Comparison of ENCODE assay signal across 12 cellular contexts in the genomic region with DNA sequence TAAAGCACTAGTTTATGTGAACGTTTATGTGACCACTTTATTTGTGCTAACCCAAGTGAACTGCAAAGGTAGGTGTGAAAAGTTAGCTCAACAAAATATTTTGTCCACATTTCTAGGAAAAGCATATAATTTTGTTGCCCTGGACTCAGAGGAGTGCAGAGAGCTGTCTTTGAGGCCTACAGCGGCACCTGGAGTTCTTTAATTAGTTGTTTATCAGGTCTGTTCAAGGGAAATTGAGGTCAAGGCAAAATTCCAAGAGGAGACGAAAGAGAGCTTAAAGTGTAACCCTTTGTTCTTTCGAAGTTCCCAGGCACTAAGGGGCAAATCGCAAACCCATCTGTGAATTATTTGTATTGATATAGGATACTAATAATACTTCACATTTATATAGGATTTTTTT. TPM values are rescaled to one million over a fixed set of nuclear protein-coding genes. Genes with fewer than 3 reads are reported as not detected.
A peak's percentile ranks its signal among the peaks of the same experiment; 100 is the strongest.
DNase-seq lines count a peak whose midpoint lies in the region; ATAC-seq and TF ChIP-seq lines count a peak whose summit lies in the region.
"Had no signal": no experiment of that assay in that cellular context is flagged by ENCODE, and none has a peak within 500 bp of the region (broad histone marks: within the 10 kb centered on the region; RNA-seq: fewer than 3 reads in every experiment).

No MANE protein-coding gene starts in this region.

- peak overlapping the region in 3 of 4 donors; percentile 77 to 92 (median 88) for H3K27ac ChIP-seq in Peyer's patch
- H3K27ac ChIP-seq in right atrium auricular region = peak overlapping the region; percentile 52 to 81
- H3K27ac ChIP-seq: 22Rv1 had no signal

- H3K36me3 ChIP-seq in Peyer's patch (no peaks in the 10 kb centered on the region), right atrium auricular region (no peaks in the 10 kb centered on the region)

- DNase-seq in NCI-H1105 treated with DMSO at 0.1 percent for 48 hours (lab: John Stamatoyannopoulos, UW) (peak; percentile 71), NCI-H1105 (lab: John Stamatoyannopoulos, UW) (no peak), Peyer's patch (no peak), right atrium auricular region (ENCODE audit: low spot score) (no peak), renal cortical epithelial cell (ENCODE audit: low read depth) (peak; percentile 52), medulla oblongata (ENCODE audit: extremely low spot score) (no peak)
- DNase-seq in effector CD8-positive, alpha-beta T cell (lab: John Stamatoyannopoulos, UW) = no peak
- DNase-seq: NCI-H1930; stimulated activated CD4-positive, alpha-beta T cell treated with anti-CD3 and anti-CD28 coated beads, Interleukin-2, amount 100 ng/mL, for 24 hours had no signal

- H3K4me3 ChIP-seq in Peyer's patch = peak overlapping the region in 3 of 4 donors; percentile 65 to 85 (median 81)
- H3K4me3 ChIP-seq in right atrium auricular region = peak overlapping the region; percentile 52 to 87

- ATAC-seq in GM21526 (IDR thresholded peaks at IDR 0.05; ENCODE audit: low FRiP score, unreplicated experiment) = no peak

- peaks cover 0 to 5% (median 0%) of the 10 kb centered on the region in 4 donors for H3K4me1 ChIP-seq in Peyer's patch
- H3K4me1 ChIP-seq in right atrium auricular region = peaks cover 0 to 27% of the 10 kb centered on the region in 2 donors

- H3K9me3 ChIP-seq in Peyer's patch = no peaks in the 10 kb centered on the region
- no peaks in the 10 kb centered on the region for H3K9me3 ChIP-seq in right atrium auricular region

- peak in 1 of 6 experiments; percentile 28 for TF ChIP-seq CTCF in Peyer's patch (IDR thresholded peaks at IDR 0.05)
- peak in 1 of 2 donors; percentile 3 for TF ChIP-seq CTCF in right atrium auricular region (IDR thresholded peaks at IDR 0.05)

- H3K27me3 ChIP-seq in Peyer's patch (no peaks in the 10 kb centered on the region), right atrium auricular region (no peaks in the 10 kb centered on the region)

- TF ChIP-seq POLR2A in Peyer's patch (IDR thresholded peaks at IDR 0.05) = no peak

RNA-seq across cellular contexts. Expression of a gene that starts 1.4 kb away (rescaled TPM):
- 100 to 1,000 TPM in 1 of 4 donors, 10 to 100 TPM in 3; 21.5 to 103 (median 52.2) TPM for total RNA-seq in Peyer's patch
- total RNA-seq in right atrium auricular region = 1 to 10 TPM; 1.5 to 2.3 TPM
- total RNA-seq in renal cortical epithelial cell = 1.1 and 4.9 TPM in 2 replicates
- total RNA-seq: HT1080 had no signal

RNA-seq across cellular contexts. Expression of a gene that starts 42.4 kb away (rescaled TPM):
- total RNA-seq in Peyer's patch (10 to 100 TPM in 3 of 4 donors, 1 to 10 TPM in 1; 8.8 to 38.0 (median 13.4) TPM), right atrium auricular region (10 to 100 TPM; 60.9 to 83.6 TPM), renal cortical epithelial cell (8.0 and 43.4 TPM in 2 replicates)

Comparison
In these comparisons a context has a peak if more than half of its experiments do, and no peak if none do; other contexts are left out.
1. DNase-seq: peak in NCI-H1105 treated with DMSO at 0.1 percent for 48 hours (single experiment) and renal cortical epithelial cell (single experiment); none in NCI-H1105 (single experiment), Peyer's patch (0 of 3), right atrium auricular region (single experiment), medulla oblongata (single experiment) and effector CD8-positive, alpha-beta T cell (single experiment).